In genomic region chr11:64117763-64118459, GRCh38 we compare ENCODE assay signal across 24 cellular contexts.
"Had no signal": no experiment of that assay in that cellular context is flagged by ENCODE, and none has a peak within 500 bp of the region (broad histone marks: within the 10 kb centered on the region; RNA-seq: fewer than 3 reads in every experiment).

No MANE protein-coding gene starts in this region.

- DNase-seq: activated B cell treated with CpG ODN at 0.5 μM for 24 hours; activated CD4-positive, alpha-beta T cell treated with anti-CD3 and anti-CD28 coated beads for 1 hour; activated CD4-positive, alpha-beta T cell treated with anti-CD3 and anti-CD28 coated beads, Interleukin-2, amount 10 ng/mL, durations not matched to agents 24 days and 14 days; activated CD4-positive, alpha-beta T cell treated with anti-CD3 and anti-CD28 coated beads, Interleukin-2, amount 50 U/mL, for 48 hours; activated CD8-positive, alpha-beta memory T cell treated with anti-CD3 and anti-CD28 coated beads, Interleukin-2, amount 10 ng/mL, durations not matched to agents 7 days and 5 days; activated effector memory CD4-positive, alpha-beta T cell treated with anti-CD3 and anti-CD28 coated beads, Interleukin-2, amount 50 U/mL, for 16 hours; activated naive CD4-positive, alpha-beta T cell treated with anti-CD3 and anti-CD28 coated beads for 36 hours; activated T-cell treated with anti-CD3 and anti-CD28 coated beads, Interleukin-2, amount 50 U/mL, for 4 hours; Karpas-422; MM.1S; NCI-H1105; NCI-H1436; NCI-H2029 treated with DMSO at 0.1 percent for 48 hours; NCI-H345; NCI-H510A treated with DMSO at 0.1 percent for 48 hours; NCI-H69; NK-92 treated with Interleukin-12 subunit alpha and Interleukin-12 subunit beta, amount 100 ng/mL, for 24 hours; Peyer's patch; SHP77; SW 1271 had no signal

- H3K4me1 ChIP-seq: Peyer's patch had no signal

- H3K27me3 ChIP-seq: Peyer's patch, SJSA1 had no signal

- H3K4me3 ChIP-seq: K562, Peyer's patch, SJSA1 had no signal

- H3K9me3 ChIP-seq: Peyer's patch, SJSA1 had no signal

- H3K27ac ChIP-seq: Peyer's patch, RWPE1, SJSA1 had no signal

- ATAC-seq: activated CD8-positive, alpha-beta memory T cell treated with anti-CD3 and anti-CD28 coated beads, Interleukin-2, amount 10 ng/mL, durations not matched to agents 7 days and 5 days; activated T-cell treated with anti-CD3 and anti-CD28 coated beads, Interleukin-2, amount 50 U/mL, for 4 hours; K562; SK-N-SH treated with all-trans-retinoic acid at 6 μM for 48 hours had no signal

- H3K36me3 ChIP-seq: Peyer's patch, SJSA1 had no signal
